In genomic region chr5:139304391-139305324, GRCh38 we compare ENCODE assay signal across 1 cellular context.
TF ChIP-seq lines count a peak whose summit lies in the region.

No MANE protein-coding gene starts in this region.

TF ChIP-seq in HepG2, 621 proteins besides CTCF, POLR2A, EP300 and RAD21:
- TF ChIP-seq ATF4 (CRISPR knock-in tag; IDR thresholded peaks at IDR 0.05) (no peak), IKZF4 (CRISPR knock-in tag; IDR thresholded peaks at IDR 0.05; ENCODE audit: borderline replicate concordance, low read depth, not compliant biosample characterization) (no peak), TBX3 (IDR thresholded peaks at IDR 0.05; ENCODE audit: borderline replicate concordance) (no peak), ZNF784 (CRISPR knock-in tag; IDR thresholded peaks at IDR 0.05; ENCODE audit: borderline replicate concordance) (no peak), LRRFIP1 (CRISPR knock-in tag; conservative IDR thresholded peaks at IDR 0.05) (no peak), DNMT1 (CRISPR knock-in tag; IDR thresholded peaks at IDR 0.05) (no peak), ZBTB7A (CRISPR knock-in tag; IDR thresholded peaks at IDR 0.05) (no peak), ZZZ3 (CRISPR knock-in tag; IDR thresholded peaks at IDR 0.05; ENCODE audit: borderline replicate concordance) (no peak), ZNF790 (CRISPR knock-in tag; IDR thresholded peaks at IDR 0.05; ENCODE audit: borderline replicate concordance) (no peak), NFKB2 (CRISPR knock-in tag; IDR thresholded peaks at IDR 0.05; ENCODE audit: borderline replicate concordance) (no peak), NR1H2 (CRISPR knock-in tag; IDR thresholded peaks at IDR 0.05; ENCODE audit: borderline replicate concordance, low read depth) (no peak), FIP1L1 (IDR thresholded peaks at IDR 0.05; ENCODE audit: borderline replicate concordance, insufficient read depth, low read depth, low read length) (no peak), ZHX2 (IDR thresholded peaks at IDR 0.05; ENCODE audit: low read depth) (no peak), ZHX2 (CRISPR knock-in tag; IDR thresholded peaks at IDR 0.05; ENCODE audit: borderline replicate concordance) (no peak), IRX3 (CRISPR knock-in tag; IDR thresholded peaks at IDR 0.05; ENCODE audit: borderline replicate concordance, low read depth) (no peak), RNF2 (conservative IDR thresholded peaks at IDR 0.05; ENCODE audit: low read depth) (no peak), ISX (CRISPR knock-in tag; conservative IDR thresholded peaks at IDR 0.05) (no peak), FOSL1 (CRISPR knock-in tag; IDR thresholded peaks at IDR 0.05; ENCODE audit: borderline replicate concordance) (no peak), REPIN1 (CRISPR knock-in tag; IDR thresholded peaks at IDR 0.05; ENCODE audit: borderline replicate concordance, low read depth) (no peak)
TF ChIP-seq in HepG2: peak in this region for 0.
